ENCODE assay signal across 1 cellular context in genomic region chr6:2188397-2188796, GRCh38.
TF ChIP-seq lines count a peak whose summit lies in the region.

No MANE protein-coding gene starts in this region.

TF ChIP-seq in GM23338, 12 proteins besides CTCF, POLR2A, EP300 and RAD21 (continued from another document):
- TF ChIP-seq ETS1 (IDR thresholded peaks at IDR 0.05) (no peak), STAT1 (IDR thresholded peaks at IDR 0.05; ENCODE audit: unreplicated experiment) (no peak)
